12 cellular contexts compared by ENCODE assay signal in genomic region chr3:107209302-107210060, GRCh38.
DNase-seq lines count a peak whose midpoint lies in the region; ATAC-seq and TF ChIP-seq lines count a peak whose summit lies in the region.
"Had no signal": no experiment of that assay in that cellular context is flagged by ENCODE, and none has a peak within 500 bp of the region (broad histone marks: within the 10 kb centered on the region; RNA-seq: fewer than 3 reads in every experiment).

No MANE protein-coding gene starts in this region.

- H3K9me3 ChIP-seq in mammary epithelial cell (replicated peaks; ENCODE audit: insufficient read depth, low read length): no peaks in the 10 kb centered on the region
- H3K9me3 ChIP-seq in mesenchymal stem cell (ENCODE audit: control insufficient read depth, low read length): no peaks in the 10 kb centered on the region
- no peaks in the 10 kb centered on the region for H3K9me3 ChIP-seq in spleen
- no peaks in the 10 kb centered on the region for H3K9me3 ChIP-seq in effector memory CD4-positive, alpha-beta T cell (ENCODE audit: control insufficient read depth, low read length)

- H3K14ac ChIP-seq in mesenchymal stem cell (ENCODE audit: low read length in 2 of 2): no peak overlapping the region

- TF ChIP-seq CTCF in mammary epithelial cell (conservative IDR thresholded peaks at IDR 0.05 in 1 of 2, IDR thresholded peaks at IDR 0.05 in 1 of 2; ENCODE audit: extremely low read depth in 1 of 2, insufficient read depth in 1 of 2, low read depth in 1 of 2, low read length in 2 of 2): no peak
- no peak for TF ChIP-seq CTCF in spleen (IDR thresholded peaks at IDR 0.05 in 8 of 11, conservative IDR thresholded peaks at IDR 0.05 in 3 of 11)
- TF ChIP-seq CTCF in activated CD8-positive, alpha-beta T cell treated with anti-CD3 and anti-CD28 coated beads for 36 hours (IDR thresholded peaks at IDR 0.05): no peak

- H3K9ac ChIP-seq in mammary epithelial cell (ENCODE audit: insufficient read depth, low read length) (no peak overlapping the region), mesenchymal stem cell (ENCODE audit: low read length) (peak overlapping the region; percentile 4)

- H3K4me3 Mint-ChIP-seq in activated CD8-positive, alpha-beta T cell treated with anti-CD3 and anti-CD28 coated beads for 36 hours: no peak overlapping the region
- H3K4me3 Mint-ChIP-seq: activated CD4-positive, alpha-beta T cell treated with anti-CD3 and anti-CD28 coated beads for 36 hours; T-helper 1 cell treated with Interleukin-12 subunit alpha and Interleukin-12 subunit beta and Interleukin-4 antibody, amounts not matched to agents 30 μg/mL and 1 μg/mL, for 36 hours had no signal

- H3K4me2 ChIP-seq in mammary epithelial cell (ENCODE audit: insufficient read depth, low read depth, low read length) (no peak overlapping the region), mesenchymal stem cell (ENCODE audit: low read length, poor library complexity, severe bottlenecking) (no peak overlapping the region)

- H3K27ac Mint-ChIP-seq in activated CD8-positive, alpha-beta T cell treated with anti-CD3 and anti-CD28 coated beads for 36 hours: no peak overlapping the region
- H3K27ac Mint-ChIP-seq: activated CD4-positive, alpha-beta T cell treated with anti-CD3 and anti-CD28 coated beads for 36 hours; T-helper 1 cell treated with Interleukin-12 subunit alpha and Interleukin-12 subunit beta and Interleukin-4 antibody, amounts not matched to agents 30 μg/mL and 1 μg/mL, for 36 hours had no signal

- peaks cover 52% of the 10 kb centered on the region for H3K4me1 ChIP-seq in ACC112 (ENCODE audit: control insufficient read depth, insufficient read depth, low read length, unreplicated experiment)
- peaks cover 33% of the 10 kb centered on the region for H3K4me1 ChIP-seq in mammary epithelial cell (ENCODE audit: insufficient read depth, low read length)
- peaks cover 2% of the 10 kb centered on the region for H3K4me1 ChIP-seq in mesenchymal stem cell (ENCODE audit: control insufficient read depth, insufficient read depth, low read depth, low read length)
- peaks cover 4 to 28% (median 13%) of the 10 kb centered on the region in 6 donors for H3K4me1 ChIP-seq in spleen
- no peaks in the 10 kb centered on the region for H3K4me1 ChIP-seq in effector memory CD4-positive, alpha-beta T cell (ENCODE audit: control insufficient read depth, insufficient read depth, low read length, poor library complexity, severe bottlenecking)

- intact Hi-C loops in mammary epithelial cell (cut with micrococcal nuclease): no loop called here
- intact Hi-C loops in spleen (cut with DNase I; ENCODE audit: low total_unique reads): no loop called here
- intact Hi-C loops in activated CD8-positive, alpha-beta T cell treated with anti-CD3 and anti-CD28 coated beads for 36 hours (cut with micrococcal nuclease): no loop called here

- H3K4me1 Mint-ChIP-seq in activated CD8-positive, alpha-beta T cell treated with anti-CD3 and anti-CD28 coated beads for 36 hours (ENCODE audit: low read depth): peaks cover 3% of the 10 kb centered on the region

- H2BK120ac ChIP-seq in mesenchymal stem cell (ENCODE audit: low read depth, low read length): peak overlapping the region; percentile 19

- no peak overlapping the region for H2BK15ac ChIP-seq in mesenchymal stem cell (ENCODE audit: low read depth, poor library complexity, severe bottlenecking)

- no peak overlapping the region for H3K23ac ChIP-seq in mesenchymal stem cell (ENCODE audit: low read length in 2 of 2)

- no peak for TF ChIP-seq POLR2A in spleen (IDR thresholded peaks at IDR 0.05)

- no peaks in the 10 kb centered on the region for H3K27me3 ChIP-seq in ACC112 (ENCODE audit: insufficient read depth, low read length)
- no peaks in the 10 kb centered on the region for H3K27me3 ChIP-seq in mammary epithelial cell (ENCODE audit: insufficient read depth, low read length)
- H3K27me3 ChIP-seq in mesenchymal stem cell (ENCODE audit: control insufficient read depth in 1 of 2, insufficient read depth in 1 of 2, low read length in 2 of 2): no peaks in the 10 kb centered on the region
- H3K27me3 ChIP-seq in spleen (replicated peaks in 1 of 7): no peaks in the 10 kb centered on the region
- H3K27me3 ChIP-seq in effector memory CD4-positive, alpha-beta T cell (replicated peaks; ENCODE audit: control insufficient read depth, insufficient read depth, low read length, poor library complexity, severe bottlenecking): no peaks in the 10 kb centered on the region

- peak overlapping the region; percentile 93 for H3K27ac ChIP-seq in ACC112 (ENCODE audit: low read depth, low read length)
- no peak overlapping the region for H3K27ac ChIP-seq in mammary epithelial cell (ENCODE audit: insufficient read depth, low read depth, low read length)
- H3K27ac ChIP-seq in mesenchymal stem cell (ENCODE audit: low read length, poor library complexity, severe bottlenecking): no peak overlapping the region
- peak overlapping the region in 7 of 8 donors; percentile 10 to 82 (median 67) for H3K27ac ChIP-seq in spleen
- no peak overlapping the region for H3K27ac ChIP-seq in effector memory CD4-positive, alpha-beta T cell (ENCODE audit: insufficient read depth, low read length, poor library complexity, severe bottlenecking)

- CTCF ChIA-PET in mammary epithelial cell (lab: Charles Lee; ENCODE audit: low non-redundant PET): no interaction called here
- CTCF ChIA-PET in activated CD8-positive, alpha-beta T cell treated with anti-CD3 and anti-CD28 coated beads for 36 hours (lab: Charles Lee): no interaction called here

- DNase-seq in mammary epithelial cell (no peak), mesenchymal stem cell (peak; percentile 66), spleen (no peak), activated gamma-delta T cell treated with Interleukin-2 at 50 U/mL for 16 hours (no peak), cerebellar cortex (ENCODE audit: low spot score) (no peak)
- DNase-seq in activated CD8-positive, alpha-beta T cell treated with anti-CD3 and anti-CD28 coated beads for 36 hours: no peak
- no peak for DNase-seq in effector memory CD4-positive, alpha-beta T cell
- DNase-seq: activated CD4-positive, alpha-beta T cell treated with anti-CD3 and anti-CD28 coated beads for 36 hours; NCI-H1092 treated with DMSO at 0.1 percent for 48 hours; NCI-H446 had no signal

- no peaks in the 10 kb centered on the region for H3K9me3 Mint-ChIP-seq in activated CD8-positive, alpha-beta T cell treated with anti-CD3 and anti-CD28 coated beads for 36 hours
- H3K9me3 Mint-ChIP-seq: T-helper 1 cell treated with Interleukin-12 subunit alpha and Interleukin-12 subunit beta and Interleukin-4 antibody, amounts not matched to agents 30 μg/mL and 1 μg/mL, for 36 hours had no signal

- no peak overlapping the region for H4K91ac ChIP-seq in mesenchymal stem cell (ENCODE audit: low read length)

- POLR2A ChIA-PET in activated CD8-positive, alpha-beta T cell treated with anti-CD3 and anti-CD28 coated beads for 36 hours (lab: Charles Lee): no interaction called here

- dilution Hi-C loops in mammary epithelial cell (cut with HindIII; ENCODE audit: low sequenced_read_pairs): no loop called here

- H3K36me3 Mint-ChIP-seq in activated CD8-positive, alpha-beta T cell treated with anti-CD3 and anti-CD28 coated beads for 36 hours (ENCODE audit: low read depth): no peaks in the 10 kb centered on the region

- no peaks in the 10 kb centered on the region for H3K79me2 ChIP-seq in ACC112 (ENCODE audit: control insufficient read depth, insufficient read depth, low read length, unreplicated experiment)
- H3K79me2 ChIP-seq in mammary epithelial cell (ENCODE audit: insufficient read depth, low read length): no peaks in the 10 kb centered on the region

- no peaks in the 10 kb centered on the region for H4K20me1 ChIP-seq in mammary epithelial cell (ENCODE audit: insufficient read depth, low read length)

- no TSS peak for BruUV-seq in mammary epithelial cell (replicated peaks; lab: Mats Ljungman, UMichigan)

- H3K36me3 ChIP-seq in ACC112 (ENCODE audit: insufficient read depth, low read length) (no peaks in the 10 kb centered on the region), mammary epithelial cell (ENCODE audit: insufficient read depth, low read length) (no peaks in the 10 kb centered on the region), mesenchymal stem cell (ENCODE audit: control insufficient read depth in 1 of 2, insufficient read depth in 2 of 2, low read depth in 1 of 2, low read length in 2 of 2) (no peaks in the 10 kb centered on the region), spleen (no peaks in the 10 kb centered on the region)
- H3K36me3 ChIP-seq in effector memory CD4-positive, alpha-beta T cell (ENCODE audit: control insufficient read depth, insufficient read depth, low read length): no peaks in the 10 kb centered on the region

- H2AK5ac ChIP-seq in mesenchymal stem cell (ENCODE audit: low read length, severe bottlenecking): no peak overlapping the region

- H3K4me3 ChIP-seq in ACC112 (ENCODE audit: low read depth, low read length) (peak overlapping the region; percentile 11; the same call in 1 of the 2 replicates), mammary epithelial cell (replicated peaks in 1 of 3; ENCODE audit: insufficient read depth in 1 of 3, low read depth in 2 of 3, low read length in 3 of 3) (no peak overlapping the region), mesenchymal stem cell (ENCODE audit: insufficient read depth in 1 of 2, low read depth in 1 of 2, low read length in 2 of 2) (peak overlapping the region in 1 of 2 experiments; percentile 60), spleen (no peak overlapping the region)
- no peak overlapping the region for H3K4me3 ChIP-seq in effector memory CD4-positive, alpha-beta T cell (ENCODE audit: insufficient read depth, low read depth, low read length, poor library complexity, severe bottlenecking)

- peak overlapping the region; percentile 74 for H2AFZ ChIP-seq in ACC112 (ENCODE audit: low read length, unreplicated experiment)
- peak overlapping the region; percentile 42 for H2AFZ ChIP-seq in mammary epithelial cell (ENCODE audit: low read depth, low read length)
- H2AFZ ChIP-seq in mesenchymal stem cell (ENCODE audit: low read depth, low read length): no peak overlapping the region

- H4K8ac ChIP-seq in mesenchymal stem cell (ENCODE audit: low read length): no peak overlapping the region

- no peaks in the 10 kb centered on the region for H3K79me1 ChIP-seq in mesenchymal stem cell (replicated peaks; ENCODE audit: low read length, poor library complexity, severe bottlenecking)

- H3K4ac ChIP-seq in mesenchymal stem cell (ENCODE audit: low read depth in 1 of 2, low read length in 2 of 2): peak overlapping the region in 1 of 2 experiments; percentile 70

- in situ Hi-C loops in mammary epithelial cell (cut with MboI; ENCODE audit: low sequenced_read_pairs in 2 of 2): no loop called here

- no peak overlapping the region for H2BK5ac ChIP-seq in mesenchymal stem cell (ENCODE audit: low read depth, low read length, poor library complexity, severe bottlenecking)

- WGBS in mammary epithelial cell (ENCODE audit: low coverage, missing lambda C conversion rate): 91% methylated on average over 7 of the region's 7 CpGs
- WGBS in mesenchymal stem cell: 69% methylated on average over 6 of the region's 7 CpGs
- WGBS in spleen, 5 donors: 75 to 82% (median 76%) methylated on average over 7 of the region's 7 CpGs

- H3K27me3 Mint-ChIP-seq in activated CD8-positive, alpha-beta T cell treated with anti-CD3 and anti-CD28 coated beads for 36 hours: peaks cover 3% of the 10 kb centered on the region

- peak overlapping the region in 1 of 2 experiments; percentile 70 for H3K18ac ChIP-seq in mesenchymal stem cell (ENCODE audit: low read depth in 1 of 2, low read length in 2 of 2)

- ATAC-seq in activated CD8-positive, alpha-beta T cell treated with anti-CD3 and anti-CD28 coated beads for 36 hours: no peak
- ATAC-seq: activated CD4-positive, alpha-beta T cell treated with anti-CD3 and anti-CD28 coated beads for 36 hours had no signal

- peak overlapping the region in 1 of 2 experiments; percentile 80 for H2BK12ac ChIP-seq in mesenchymal stem cell (ENCODE audit: low read length in 2 of 2)

Comparison
In these comparisons a context has a peak if more than half of its experiments do, and no peak if none do; other contexts are left out.
1. H3K27ac ChIP-seq: peak in ACC112 (single experiment) and spleen (7 of 8); none in mammary epithelial cell (single experiment), mesenchymal stem cell (single experiment) and effector memory CD4-positive, alpha-beta T cell (single experiment).